9 cellular contexts compared by ENCODE assay signal in the genomic region with DNA sequence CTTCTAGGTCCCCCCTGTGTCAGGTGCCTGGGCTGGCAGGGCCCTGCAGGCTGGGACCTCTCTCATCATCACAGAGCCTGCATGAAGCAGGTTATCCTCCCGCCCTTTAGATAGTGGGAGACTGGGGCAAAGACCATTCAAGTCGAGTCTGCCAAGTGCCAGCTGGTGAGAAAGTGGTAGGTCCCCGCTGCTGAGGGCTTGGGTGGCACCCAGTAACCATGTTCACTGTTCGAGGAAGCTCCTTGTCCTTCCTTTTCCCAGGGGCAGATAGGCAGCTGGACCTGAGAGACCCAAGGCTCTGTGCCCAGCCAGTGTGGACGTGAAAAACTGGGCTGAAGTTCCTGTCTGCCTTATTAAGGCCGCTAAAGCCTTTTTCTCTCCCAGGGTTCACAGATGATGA.
"Had no signal": no experiment of that assay in that cellular context is flagged by ENCODE, and none has a peak within 500 bp of the region (broad histone marks: within the 10 kb centered on the region; RNA-seq: fewer than 3 reads in every experiment).

No MANE protein-coding gene starts in this region.

- H2AFZ ChIP-seq: GM23248 had no signal

- H3K27ac ChIP-seq: GM23248 had no signal

- DNase-seq: GM23248, GOT3, H9, HCEC 1CT, IMR-90, KG1 had no signal

- FAIRE-seq: H54, HTR-8/SVneo, K562 had no signal

- H3K9ac ChIP-seq: GM23248 had no signal

- ATAC-seq: K562 had no signal

- H3K4me3 ChIP-seq: GM23248, K562 had no signal
